14 cellular contexts compared by ENCODE assay signal in the genomic region with DNA sequence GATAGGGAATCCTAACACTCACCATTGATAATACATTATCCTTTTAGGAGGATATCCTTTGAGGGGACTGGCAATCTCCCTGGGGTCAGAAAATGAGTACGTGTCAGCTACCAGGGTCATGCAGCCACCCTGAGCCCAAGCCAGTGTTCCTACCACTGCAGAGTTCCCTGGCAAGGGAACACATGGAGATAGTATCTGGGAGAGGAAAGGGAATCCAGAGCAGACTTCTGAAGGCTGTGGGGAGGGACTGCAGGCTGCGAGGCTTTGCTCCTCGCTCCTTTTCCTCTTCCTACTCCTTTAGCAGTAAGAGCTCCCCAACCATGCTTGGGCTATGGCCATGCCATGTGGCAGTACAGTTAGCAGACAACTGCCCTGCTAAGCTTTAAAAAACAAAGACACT.
DNase-seq lines count a peak whose midpoint lies in the region; ATAC-seq and TF ChIP-seq lines count a peak whose summit lies in the region.
"Had no signal": no experiment of that assay in that cellular context is flagged by ENCODE, and none has a peak within 500 bp of the region (broad histone marks: within the 10 kb centered on the region; RNA-seq: fewer than 3 reads in every experiment).

No MANE protein-coding gene starts in this region.

- H3K4me3 Mint-ChIP-seq in nephron progenitor cell, result no peak overlapping the region
- H3K4me3 Mint-ChIP-seq in MCF 10A (ENCODE audit: unreplicated experiment), result no peak overlapping the region
- H3K4me3 Mint-ChIP-seq: CD14-positive monocyte had no signal

- H3K9me3 Mint-ChIP-seq in nephron progenitor cell (no peaks in the 10 kb centered on the region), MCF 10A (ENCODE audit: unreplicated experiment) (no peaks in the 10 kb centered on the region)
- H3K9me3 Mint-ChIP-seq: CD14-positive monocyte had no signal

- peaks cover 0 to 63% (median 35%) of the 10 kb centered on the region in 12 donors for H3K4me1 ChIP-seq in heart left ventricle
- H3K4me1 ChIP-seq in right cardiac atrium (ENCODE audit: control insufficient read depth, insufficient read depth, low read length), result peaks cover 9% of the 10 kb centered on the region
- H3K4me1 ChIP-seq: HAP-1 had no signal

- ATAC-seq in heart left ventricle (peak in 3 of 4 donors; percentile 36 to 51 (median 37)), right cardiac atrium (peak; percentile 25 to 76), HG02610 (IDR thresholded peaks at IDR 0.05; ENCODE audit: unreplicated experiment) (no peak)
- ATAC-seq: PC-3 had no signal

- WGBS in heart left ventricle, 4 donors, result 17 to 47% (median 36%) methylated on average over 3 of the region's 3 CpGs
- 49% methylated on average over 3 of the region's 3 CpGs for whole genome bisulfite sequencing in right cardiac atrium

- no peak for TF ChIP-seq POLR2A in heart left ventricle (IDR thresholded peaks at IDR 0.05)

- peak overlapping the region in 7 of 12 donors; percentile 8 to 60 (median 20) for H3K27ac ChIP-seq in heart left ventricle
- H3K27ac ChIP-seq in right cardiac atrium (ENCODE audit: low read length), result no peak overlapping the region

- H3K4me1 Mint-ChIP-seq in nephron progenitor cell, result peaks cover 22% of the 10 kb centered on the region
- no peaks in the 10 kb centered on the region for H3K4me1 Mint-ChIP-seq in MCF 10A (ENCODE audit: insufficient read depth, unreplicated experiment)
- H3K4me1 Mint-ChIP-seq: CD14-positive monocyte had no signal

- POLR2A ChIA-PET in MCF 10A (lab: Yijun Ruan, JAX), result interaction anchor here (0.7 to 0.8 kb wide), 2 partner anchors 14 to 234 kb away, joined by 3 read pairs; no protein-coding TSS in a partner anchor

- DNase-seq in heart left ventricle (no peak), cardiac septum (ENCODE audit: low spot score) (no peak), right cardiac atrium (no peak), nephron progenitor cell (no peak), MCF 10A (ENCODE audit: unreplicated experiment) (no peak), NCI-H1694 (lab: John Stamatoyannopoulos, UW) (no peak)
- no peak for DNase-seq in NK-92 treated with Interleukin-12 subunit alpha and Interleukin-12 subunit beta, amount 100 ng/mL, for 24 hours (lab: John Stamatoyannopoulos, UW)
- DNase-seq: Caco-2, NCI-H1048, NCI-H69, PC-3 had no signal

- H3K4me3 ChIP-seq in heart left ventricle (no peak overlapping the region), right cardiac atrium (ENCODE audit: low read length) (no peak overlapping the region)
- H3K4me3 ChIP-seq: HAP-1 had no signal

- TF ChIP-seq CTCF in heart left ventricle (IDR thresholded peaks at IDR 0.05) (no peak), nephron progenitor cell (IDR thresholded peaks at IDR 0.05) (no peak), MCF 10A (IDR thresholded peaks at IDR 0.05; ENCODE audit: unreplicated experiment) (no peak)

- H3K27me3 Mint-ChIP-seq in nephron progenitor cell (ENCODE audit: low read depth, poor library complexity) (peaks cover 5% of the 10 kb centered on the region), MCF 10A (ENCODE audit: insufficient read depth, unreplicated experiment) (no peaks in the 10 kb centered on the region)

- H3K27me3 ChIP-seq in heart left ventricle (no peaks in the 10 kb centered on the region), right cardiac atrium (ENCODE audit: control insufficient read depth, insufficient read depth) (no peaks in the 10 kb centered on the region)

- peak overlapping the region; percentile 21 for H3K27ac Mint-ChIP-seq in nephron progenitor cell
- H3K27ac Mint-ChIP-seq in MCF 10A (ENCODE audit: low read depth, unreplicated experiment), result no peak overlapping the region
- H3K27ac Mint-ChIP-seq: CD14-positive monocyte had no signal

- CTCF ChIA-PET in MCF 10A (lab: Yijun Ruan, JAX), result interaction anchor here (0.6 kb wide), 1 partner anchor 169 kb away, joined by 3 read pairs; no protein-coding TSS in a partner anchor

- H3K36me3 ChIP-seq in heart left ventricle, result no peaks in the 10 kb centered on the region
- H3K36me3 ChIP-seq: HAP-1 had no signal

- no TSS peak for BruUV-seq in MCF 10A (replicated peaks; lab: Mats Ljungman, UMichigan)

- intact Hi-C loops in heart left ventricle (cut with DNase I) (no loop called here), cardiac septum (cut with DNase I) (loop anchor here (5.0 kb wide), 1 partner anchor 63 kb away; a partner anchor contains a TSS), right cardiac atrium (cut with DNase I) (loop anchor here in 1 of 4 donors (10.0 kb wide), 1 partner anchor 60 kb away; a partner anchor contains a TSS), MCF 10A (cut with micrococcal nuclease) (no loop called here)

- no peaks in the 10 kb centered on the region for H3K36me3 Mint-ChIP-seq in nephron progenitor cell (ENCODE audit: low read depth)
- H3K36me3 Mint-ChIP-seq in MCF 10A (ENCODE audit: insufficient read depth, unreplicated experiment), result no peaks in the 10 kb centered on the region
- H3K36me3 Mint-ChIP-seq: CD14-positive monocyte had no signal

- H3K9me3 ChIP-seq in heart left ventricle (no peaks in the 10 kb centered on the region), right cardiac atrium (ENCODE audit: control insufficient read depth, low read length) (no peaks in the 10 kb centered on the region)
- H3K9me3 ChIP-seq: Caco-2, HAP-1 had no signal
